Comparison of ENCODE assay signal across 12 cellular contexts in genomic region chr2:208366215-208367132, GRCh38. TPM values are rescaled to one million over a fixed set of nuclear protein-coding genes. Genes with fewer than 3 reads are reported as not detected.
DNase-seq lines count a peak whose midpoint lies in the region; ATAC-seq and TF ChIP-seq lines count a peak whose summit lies in the region.
"Had no signal": no experiment of that assay in that cellular context is flagged by ENCODE, and none has a peak within 500 bp of the region (broad histone marks: within the 10 kb centered on the region; RNA-seq: fewer than 3 reads in every experiment).

No MANE protein-coding gene starts in this region.

- no peaks in the 10 kb centered on the region for H3K36me3 ChIP-seq in spleen
- no peaks in the 10 kb centered on the region for H3K36me3 ChIP-seq in HAP-1 (replicated peaks)

- ATAC-seq in GM19025 (IDR thresholded peaks at IDR 0.05; ENCODE audit: low read depth, unreplicated experiment), result peak; percentile 69
- peak; percentile 79 for ATAC-seq in HG02588 (IDR thresholded peaks at IDR 0.05; ENCODE audit: unreplicated experiment)
- ATAC-seq in HG03520 (IDR thresholded peaks at IDR 0.05; ENCODE audit: unreplicated experiment), result peak; percentile 57
- ATAC-seq: activated CD8-positive, alpha-beta T cell treated with anti-CD3 and anti-CD28 coated beads for 36 hours had no signal

- no peak for TF ChIP-seq CTCF in spleen (IDR thresholded peaks at IDR 0.05 in 8 of 11, conservative IDR thresholded peaks at IDR 0.05 in 3 of 11)

- intact Hi-C loops in spleen (cut with DNase I; ENCODE audit: low total_unique reads), result no loop called here

- H3K4me3 ChIP-seq in spleen (peak overlapping the region in 1 of 8 donors; percentile 46), HAP-1 (no peak overlapping the region)

- WGBS in spleen, 5 donors, result 33 to 45% (median 42%) methylated on average over 4 of the region's 4 CpGs

- H3K27me3 ChIP-seq in spleen (replicated peaks in 1 of 7) (no peaks in the 10 kb centered on the region), HAP-1 (ENCODE audit: low read depth) (no peaks in the 10 kb centered on the region)

- H3K4me1 ChIP-seq in spleen, result peaks cover 0 to 3% (median 0%) of the 10 kb centered on the region in 6 donors
- H3K4me1 ChIP-seq in HAP-1, result no peaks in the 10 kb centered on the region; the same call in 1 of the 2 replicates

- peak overlapping the region in 5 of 8 donors; percentile 9 to 65 (median 31) for H3K27ac ChIP-seq in spleen

- DNase-seq in spleen (no peak), dermis blood vessel endothelial cell (no peak), HAP-1 (ENCODE audit: low spot score in 2 of 2) (no peak), SW 1271 (lab: John Stamatoyannopoulos, UW) (no peak)
- DNase-seq: activated CD8-positive, alpha-beta T cell treated with anti-CD3 and anti-CD28 coated beads for 36 hours; erythroblast; NCI-H2081; posterior cingulate gyrus had no signal

- TF ChIP-seq POLR2A in spleen (IDR thresholded peaks at IDR 0.05), result no peak

- in situ Hi-C loops in HAP-1 (cut with MboI; ENCODE audit: low sequenced_read_pairs), result no loop called here

- H3K9me3 ChIP-seq in spleen (peaks cover 4 to 17% (median 11%) of the 10 kb centered on the region in 8 donors), HAP-1 (peaks cover 7% of the 10 kb centered on the region; the same call in 1 of the 2 replicates)

RNA-seq across cellular contexts. Expression of gene PTH2R, which starts 40.1 kb away (rescaled TPM):
- total RNA-seq in spleen (under 1 TPM in 6 of 7 donors, not detected in 1; 0.26 to 0.92 (median 0.53) TPM), dermis blood vessel endothelial cell (not detected in 2 replicates)
- under 1 TPM; 0.10 to 0.43 (median 0.20) TPM for polyA plus RNA-seq in spleen
- total RNA-seq: activated CD8-positive, alpha-beta T cell treated with anti-CD3 and anti-CD28 coated beads for 36 hours; kidney epithelial cell had no signal
